In the genomic region with DNA sequence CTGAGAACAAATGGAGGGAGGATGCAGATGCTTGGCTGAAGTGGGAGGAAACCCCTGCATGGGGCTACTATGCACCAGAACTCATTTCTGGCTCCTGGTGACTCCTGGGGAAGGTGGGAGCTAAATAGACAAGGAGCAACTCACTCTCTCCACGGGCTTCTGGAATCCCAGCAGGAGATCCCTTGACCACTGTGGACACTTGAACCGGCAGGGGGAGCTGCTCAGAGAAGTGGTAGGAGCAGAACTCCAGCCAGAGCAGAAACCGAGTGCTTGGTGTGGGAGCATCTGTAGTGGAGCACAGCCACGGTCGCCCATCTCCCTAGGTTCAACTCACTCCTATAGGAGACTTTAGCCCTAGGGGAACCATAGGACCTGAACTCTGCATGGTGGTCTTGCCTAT, we compare ENCODE assay signal across 11 cellular contexts.
A peak's percentile ranks its signal among the peaks of the same experiment; 100 is the strongest.
DNase-seq lines count a peak whose midpoint lies in the region; ATAC-seq, FAIRE-seq and TF ChIP-seq lines count a peak whose summit lies in the region.
"Had no signal": no experiment of that assay in that cellular context is flagged by ENCODE, and none has a peak within 500 bp of the region (broad histone marks: within the 10 kb centered on the region; RNA-seq: fewer than 3 reads in every experiment).

No MANE protein-coding gene starts in this region.

- ATAC-seq in HG02970 (IDR thresholded peaks at IDR 0.05; ENCODE audit: low FRiP score, unreplicated experiment) (no peak), HG03159 (IDR thresholded peaks at IDR 0.05; ENCODE audit: unreplicated experiment) (no peak)

- H3K27me3 ChIP-seq in Loucy (ENCODE audit: insufficient read depth, low read length, poor library complexity, severe bottlenecking) (no peaks in the 10 kb centered on the region), small intestine (ENCODE audit: control insufficient read depth in 2 of 2, insufficient read depth in 2 of 2, low read length in 2 of 2) (peaks cover 0 to 2% of the 10 kb centered on the region in 2 donors)

- H3K9me2 ChIP-seq in Loucy (replicated peaks; ENCODE audit: low read depth, low read length), result no peaks in the 10 kb centered on the region

- no peaks in the 10 kb centered on the region for H3K4me1 Mint-ChIP-seq in activated naive CD4-positive, alpha-beta T cell treated with anti-CD3 and anti-CD28 coated beads for 36 hours (ENCODE audit: low read depth)
- H3K4me1 Mint-ChIP-seq: nephron had no signal

- intact Hi-C loops in activated naive CD4-positive, alpha-beta T cell treated with anti-CD3 and anti-CD28 coated beads for 36 hours (cut with micrococcal nuclease), result no loop called here

- no peaks in the 10 kb centered on the region for H3K36me3 Mint-ChIP-seq in activated naive CD4-positive, alpha-beta T cell treated with anti-CD3 and anti-CD28 coated beads for 36 hours (ENCODE audit: low read depth)

- H2AFZ ChIP-seq in Loucy (ENCODE audit: low read length), result no peak overlapping the region

- H3F3A ChIP-seq in Loucy (ENCODE audit: low read depth), result no peaks in the 10 kb centered on the region

- H3K9me3 Mint-ChIP-seq in activated naive CD4-positive, alpha-beta T cell treated with anti-CD3 and anti-CD28 coated beads for 36 hours, result peaks cover 9% of the 10 kb centered on the region

- no peak overlapping the region for H3K4me3 ChIP-seq in Loucy (ENCODE audit: low read length, poor library complexity, severe bottlenecking)
- no peak overlapping the region for H3K4me3 ChIP-seq in small intestine (ENCODE audit: low read depth in 1 of 2, low read length in 2 of 2)

- H3K79me2 ChIP-seq in Loucy (ENCODE audit: insufficient read depth, low read length), result no peaks in the 10 kb centered on the region

- H4K20me1 ChIP-seq in Loucy (ENCODE audit: insufficient read depth, low read length, poor library complexity, severe bottlenecking), result no peaks in the 10 kb centered on the region

- no peak overlapping the region for H3K4me3 Mint-ChIP-seq in activated naive CD4-positive, alpha-beta T cell treated with anti-CD3 and anti-CD28 coated beads for 36 hours
- H3K4me3 Mint-ChIP-seq: nephron had no signal

- CTCF ChIA-PET in activated naive CD4-positive, alpha-beta T cell treated with anti-CD3 and anti-CD28 coated beads for 36 hours (lab: Charles Lee), result no interaction called here

- no peak overlapping the region for H3K27ac ChIP-seq in small intestine (ENCODE audit: low read depth in 1 of 2, low read length in 1 of 2)

- WGBS in small intestine, 3 donors, result 14 to 30% (median 16%) methylated on average over 5 of the region's 5 CpGs

- H3K9ac ChIP-seq in Loucy (ENCODE audit: low read depth, low read length, poor library complexity, severe bottlenecking), result no peak overlapping the region

- H3K4me2 ChIP-seq in Loucy (ENCODE audit: low read depth, low read length, poor library complexity, severe bottlenecking), result no peak overlapping the region

- DNase-seq in activated naive CD4-positive, alpha-beta T cell treated with anti-CD3 and anti-CD28 coated beads for 36 hours, result peak; percentile 22
- no peak for DNase-seq in activated naive CD4-positive, alpha-beta T cell treated with anti-CD3 and anti-CD28 coated beads, Interleukin-2, amount 50 U/mL, for 16 hours
- peak; percentile 13 for DNase-seq in cerebellar cortex (ENCODE audit: low spot score)
- peak; percentile 25 for DNase-seq in small intestine
- no peak for DNase-seq in NCI-H524 treated with DMSO at 0.1 percent for 48 hours (lab: John Stamatoyannopoulos, UW)
- DNase-seq: aorta, NCI-H2171 treated with DMSO at 0.1 percent for 48 hours had no signal

- H3K27ac Mint-ChIP-seq in activated naive CD4-positive, alpha-beta T cell treated with anti-CD3 and anti-CD28 coated beads for 36 hours, result no peak overlapping the region
- H3K27ac Mint-ChIP-seq: nephron had no signal

- H3K27me3 Mint-ChIP-seq in activated naive CD4-positive, alpha-beta T cell treated with anti-CD3 and anti-CD28 coated beads for 36 hours (ENCODE audit: low read depth), result peaks cover 18% of the 10 kb centered on the region

- H3K36me3 ChIP-seq in Loucy (ENCODE audit: insufficient read depth, low read length), result no peaks in the 10 kb centered on the region
- H3K36me3 ChIP-seq in small intestine (ENCODE audit: control insufficient read depth in 2 of 2, insufficient read depth in 2 of 2, low read length in 2 of 2), result no peaks in the 10 kb centered on the region

- peak; percentile 27 for TF ChIP-seq CTCF in Loucy (conservative IDR thresholded peaks at IDR 0.05; ENCODE audit: low read length)

- H3K4me1 ChIP-seq in Loucy (ENCODE audit: insufficient read depth, low read length, poor library complexity, severe bottlenecking) (no peaks in the 10 kb centered on the region), small intestine (ENCODE audit: control insufficient read depth in 2 of 2, insufficient read depth in 1 of 2, low read depth in 1 of 2, low read length in 1 of 2) (no peaks in the 10 kb centered on the region)

- FAIRE-seq in small intestine (lab: Jason Lieb, UNC), result no peak

- H3K9me3 ChIP-seq in Loucy (ENCODE audit: insufficient read depth, low read depth, low read length), result no peaks in the 10 kb centered on the region
- no peaks in the 10 kb centered on the region for H3K9me3 ChIP-seq in small intestine (ENCODE audit: control insufficient read depth, low read depth)

Comparison
In these comparisons a context has a peak if more than half of its experiments do, and no peak if none do; other contexts are left out.
1. DNase-seq: peak in activated naive CD4-positive, alpha-beta T cell treated with anti-CD3 and anti-CD28 coated beads for 36 hours (single experiment), cerebellar cortex (single experiment) and small intestine (single experiment); none in activated naive CD4-positive, alpha-beta T cell treated with anti-CD3 and anti-CD28 coated beads, Interleukin-2, amount 50 U/mL, for 16 hours (single experiment) and NCI-H524 treated with DMSO at 0.1 percent for 48 hours (single experiment).